In genomic region chr22:39216143-39216490, GRCh38 we compare ENCODE assay signal across 16 cellular contexts. TPM values are rescaled to one million over a fixed set of nuclear protein-coding genes. Genes with fewer than 3 reads are reported as not detected.
A peak's percentile ranks its signal among the peaks of the same experiment; 100 is the strongest.
DNase-seq lines count a peak whose midpoint lies in the region; ATAC-seq and TF ChIP-seq lines count a peak whose summit lies in the region.
"Had no signal": no experiment of that assay in that cellular context is flagged by ENCODE, and none has a peak within 500 bp of the region (broad histone marks: within the 10 kb centered on the region; RNA-seq: fewer than 3 reads in every experiment).

No MANE protein-coding gene starts in this region.

- peaks cover 5% of the 10 kb centered on the region; the same call in 1 of the 2 replicates for H3K9me2 ChIP-seq in GM23338 (ENCODE audit: insufficient read depth)

- no peaks in the 10 kb centered on the region for H3K79me2 ChIP-seq in GM23338 (replicated peaks; ENCODE audit: insufficient read depth)

- H3K4me3 ChIP-seq in GM23338 = no peak overlapping the region
- no peak overlapping the region for H3K4me3 ChIP-seq in coronary artery
- H3K4me3 ChIP-seq in neuronal stem cell (ENCODE audit: low read length in 2 of 2) = no peak overlapping the region
- H3K4me3 ChIP-seq: body of pancreas had no signal

- H3K9me3 ChIP-seq in neuronal stem cell (replicated peaks in 1 of 2; ENCODE audit: control insufficient read depth in 2 of 2, insufficient read depth in 1 of 2, low read depth in 1 of 2, low read length in 2 of 2) = no peaks in the 10 kb centered on the region
- H3K9me3 ChIP-seq: body of pancreas had no signal

- H3K36me3 ChIP-seq in GM23338 (ENCODE audit: insufficient read depth) (no peaks in the 10 kb centered on the region), neuronal stem cell (replicated peaks in 1 of 2; ENCODE audit: control insufficient read depth in 2 of 2, insufficient read depth in 2 of 2, low read length in 2 of 2) (no peaks in the 10 kb centered on the region)

- H2BK5ac ChIP-seq in neuronal stem cell (ENCODE audit: low read length) = peak overlapping the region; percentile 63

- H3K4ac ChIP-seq in neuronal stem cell (ENCODE audit: low read length) = no peak overlapping the region

- no peak overlapping the region for H2AFZ ChIP-seq in GM23338
- no peak overlapping the region for H2AFZ ChIP-seq in neuronal stem cell (ENCODE audit: low read length)

- peak overlapping the region; percentile 88 for H3K18ac ChIP-seq in neuronal stem cell (ENCODE audit: low read length)

- H2BK15ac ChIP-seq in neuronal stem cell (ENCODE audit: low read length) = peak overlapping the region; percentile 8

- WGBS in neuronal stem cell (ENCODE audit: extremely low coverage in 2 of 2, insufficient read length in 2 of 2, insufficient replicate concordance in 1 of 2), 2 donors = no CpG with 5 or more reads among the region's 8 CpGs

- H3K27ac ChIP-seq in GM23338 (ENCODE audit: low read depth) (no peak overlapping the region), coronary artery (no peak overlapping the region), neuronal stem cell (replicated peaks; ENCODE audit: low read length) (no peak overlapping the region)
- H3K27ac ChIP-seq: body of pancreas had no signal

- H2BK12ac ChIP-seq in neuronal stem cell (ENCODE audit: low read length) = peak overlapping the region; percentile 91

- no peaks in the 10 kb centered on the region for H4K20me1 ChIP-seq in GM23338 (replicated peaks; ENCODE audit: insufficient read depth)

- H4K91ac ChIP-seq in neuronal stem cell (ENCODE audit: low read depth, low read length, poor library complexity) = no peak overlapping the region

- peak; percentile 2 for DNase-seq in AG20443 (ENCODE audit: low spot score)
- no peak for DNase-seq in GM23338 (ENCODE audit: low spot score)
- DNase-seq in coronary artery (ENCODE audit: low spot score) = peak; percentile 69
- no peak for DNase-seq in neuronal stem cell (ENCODE audit: low spot score)
- no peak for DNase-seq in NCI-H446 (lab: John Stamatoyannopoulos, UW)
- DNase-seq in germinal center (ENCODE audit: low spot score) = no peak
- no peak for DNase-seq in inferior parietal cortex (ENCODE audit: extremely low spot score)
- DNase-seq: DMS53, GDM1, naive B cell, NCI-H2171, NCI-H524 treated with DMSO at 0.1 percent for 48 hours, T1000 had no signal

- H3K27me3 Mint-ChIP-seq in GM23338 (ENCODE audit: insufficient read depth, low read depth, poor library complexity) = peaks cover 12% of the 10 kb centered on the region

- H3K23ac ChIP-seq in neuronal stem cell (ENCODE audit: low read depth, low read length, poor library complexity) = no peak overlapping the region

- peaks cover 36% of the 10 kb centered on the region for H3K4me1 Mint-ChIP-seq in GM23338

- TF ChIP-seq CTCF in GM23338 (conservative IDR thresholded peaks at IDR 0.05; ENCODE audit: low read depth in 2 of 2) (0 out of 4 replicates have a peak, but pooled peaks of 1 of the 2 experiments have one; percentile 5), coronary artery (IDR thresholded peaks at IDR 0.05) (no peak)

- 0 out of 2 replicates have a peak overlapping the region, but pooled peaks have one; percentile 57 for H3K4me2 ChIP-seq in GM23338
- no peak overlapping the region for H3K4me2 ChIP-seq in neuronal stem cell (ENCODE audit: insufficient read depth, low read length, poor library complexity, severe bottlenecking)

- no peak overlapping the region for H3K14ac ChIP-seq in neuronal stem cell (ENCODE audit: low read length)

- peak overlapping the region; percentile 44 for H2AK5ac ChIP-seq in neuronal stem cell (ENCODE audit: low read depth, low read length)

- H4K8ac ChIP-seq in neuronal stem cell (ENCODE audit: low read depth, low read length) = no peak overlapping the region

- ATAC-seq in GM23338 = no peak
- ATAC-seq: body of pancreas had no signal

- peaks cover 13% of the 10 kb centered on the region for H3F3A ChIP-seq in GM23338 (replicated peaks; ENCODE audit: low read depth)

- H3K4me3 Mint-ChIP-seq in GM23338 = no peak overlapping the region
- H3K4me3 Mint-ChIP-seq: activated T-helper 17 cell treated with anti-CD3 and anti-CD28 coated beads, Interleukin-2, amount 50 U/mL, for 72 hours; CD8-positive, alpha-beta T cell had no signal

- H3K36me3 Mint-ChIP-seq in GM23338 (ENCODE audit: low read depth) = peaks cover 12% of the 10 kb centered on the region; the same call in 2 of the 3 replicates
- H3K36me3 Mint-ChIP-seq: CD8-positive, alpha-beta T cell had no signal

- H3K9me3 Mint-ChIP-seq in GM23338 = peaks cover 26% of the 10 kb centered on the region
- H3K9me3 Mint-ChIP-seq: CD8-positive, alpha-beta T cell had no signal

- no peak overlapping the region for H3K9ac ChIP-seq in neuronal stem cell (ENCODE audit: low read depth, low read length, poor library complexity)

- H2BK120ac ChIP-seq in neuronal stem cell (ENCODE audit: low read depth, low read length) = no peak overlapping the region

- no peaks in the 10 kb centered on the region for H3K79me1 ChIP-seq in neuronal stem cell (ENCODE audit: low read depth, low read length)

- H3K27ac Mint-ChIP-seq in GM23338 = no peak overlapping the region
- H3K27ac Mint-ChIP-seq: activated T-helper 17 cell treated with anti-CD3 and anti-CD28 coated beads, Interleukin-2, amount 50 U/mL, for 72 hours; naive B cell had no signal

- H3K27me3 ChIP-seq in GM23338 (ENCODE audit: insufficient read depth) = no peaks in the 10 kb centered on the region
- H3K27me3 ChIP-seq in neuronal stem cell (ENCODE audit: control insufficient read depth in 3 of 3, insufficient read depth in 3 of 3, low read depth in 1 of 3, low read length in 3 of 3) = no peaks in the 10 kb centered on the region
- H3K27me3 ChIP-seq: body of pancreas had no signal

- peaks cover 26% of the 10 kb centered on the region for H3K4me1 ChIP-seq in GM23338 (ENCODE audit: insufficient read depth)
- peaks cover 22 to 29% of the 10 kb centered on the region in 2 donors for H3K4me1 ChIP-seq in neuronal stem cell (ENCODE audit: control insufficient read depth in 2 of 2, insufficient read depth in 1 of 2, low read depth in 1 of 2, low read length in 2 of 2)

TF ChIP-seq in GM23338, 12 proteins besides CTCF, POLR2A, EP300 and RAD21:
- TF ChIP-seq ZNF331 (CRISPR knock-in tag; IDR thresholded peaks at IDR 0.05; ENCODE audit: low read depth) (no peak), NANOG (IDR thresholded peaks at IDR 0.05; ENCODE audit: borderline replicate concordance) (no peak), STAT1 (IDR thresholded peaks at IDR 0.05; ENCODE audit: unreplicated experiment) (no peak), JUNB (IDR thresholded peaks at IDR 0.05; ENCODE audit: unreplicated experiment) (no peak), POLR2AphosphoS5 (IDR thresholded peaks at IDR 0.05; ENCODE audit: low read depth) (no peak), CREB1 (CRISPR knock-in tag; IDR thresholded peaks at IDR 0.05; ENCODE audit: low read depth) (no peak), ETS1 (IDR thresholded peaks at IDR 0.05) (no peak)
- TF ChIP-seq, protein P1, sequence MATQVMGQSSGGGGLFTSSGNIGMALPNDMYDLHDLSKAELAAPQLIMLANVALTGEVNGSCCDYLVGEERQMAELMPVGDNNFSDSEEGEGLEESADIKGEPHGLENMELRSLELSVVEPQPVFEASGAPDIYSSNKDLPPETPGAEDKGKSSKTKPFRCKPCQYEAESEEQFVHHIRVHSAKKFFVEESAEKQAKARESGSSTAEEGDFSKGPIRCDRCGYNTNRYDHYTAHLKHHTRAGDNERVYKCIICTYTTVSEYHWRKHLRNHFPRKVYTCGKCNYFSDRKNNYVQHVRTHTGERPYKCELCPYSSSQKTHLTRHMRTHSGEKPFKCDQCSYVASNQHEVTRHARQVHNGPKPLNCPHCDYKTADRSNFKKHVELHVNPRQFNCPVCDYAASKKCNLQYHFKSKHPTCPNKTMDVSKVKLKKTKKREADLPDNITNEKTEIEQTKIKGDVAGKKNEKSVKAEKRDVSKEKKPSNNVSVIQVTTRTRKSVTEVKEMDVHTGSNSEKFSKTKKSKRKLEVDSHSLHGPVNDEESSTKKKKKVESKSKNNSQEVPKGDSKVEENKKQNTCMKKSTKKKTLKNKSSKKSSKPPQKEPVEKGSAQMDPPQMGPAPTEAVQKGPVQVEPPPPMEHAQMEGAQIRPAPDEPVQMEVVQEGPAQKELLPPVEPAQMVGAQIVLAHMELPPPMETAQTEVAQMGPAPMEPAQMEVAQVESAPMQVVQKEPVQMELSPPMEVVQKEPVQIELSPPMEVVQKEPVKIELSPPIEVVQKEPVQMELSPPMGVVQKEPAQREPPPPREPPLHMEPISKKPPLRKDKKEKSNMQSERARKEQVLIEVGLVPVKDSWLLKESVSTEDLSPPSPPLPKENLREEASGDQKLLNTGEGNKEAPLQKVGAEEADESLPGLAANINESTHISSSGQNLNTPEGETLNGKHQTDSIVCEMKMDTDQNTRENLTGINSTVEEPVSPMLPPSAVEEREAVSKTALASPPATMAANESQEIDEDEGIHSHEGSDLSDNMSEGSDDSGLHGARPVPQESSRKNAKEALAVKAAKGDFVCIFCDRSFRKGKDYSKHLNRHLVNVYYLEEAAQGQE (IDR thresholded peaks at IDR 0.05; ENCODE audit: unreplicated experiment) = no peak
TF ChIP-seq in GM23338: peak in this region for 0.

RNA-seq across cellular contexts. Expression of gene PDGFB, which starts 28.7 kb away (rescaled TPM):
- 5.2 and 8.0 TPM in 2 replicates for total RNA-seq in GM23338 (2014; rRNA removed; shearing (Covaris generic))
- 1.9 and 2.2 TPM in 2 replicates for polyA plus RNA-seq in GM23338 (2016; fragmentation: Nextera tagmentation; extraction: Ambion mirVana)
- polyA plus RNA-seq in neuronal stem cell (2013, experiment 1 of 2) = 2.6 TPM
- polyA plus RNA-seq in neuronal stem cell (2013, experiment 2 of 2) = 2.8 TPM

Comparison
In these comparisons a context has a peak if more than half of its experiments do, and no peak if none do; other contexts are left out.
1. DNase-seq: peak in AG20443 (single experiment) and coronary artery (single experiment); none in GM23338 (single experiment), neuronal stem cell (single experiment), NCI-H446 (0 of 2), germinal center (single experiment) and inferior parietal cortex (single experiment).